In the genomic region with DNA sequence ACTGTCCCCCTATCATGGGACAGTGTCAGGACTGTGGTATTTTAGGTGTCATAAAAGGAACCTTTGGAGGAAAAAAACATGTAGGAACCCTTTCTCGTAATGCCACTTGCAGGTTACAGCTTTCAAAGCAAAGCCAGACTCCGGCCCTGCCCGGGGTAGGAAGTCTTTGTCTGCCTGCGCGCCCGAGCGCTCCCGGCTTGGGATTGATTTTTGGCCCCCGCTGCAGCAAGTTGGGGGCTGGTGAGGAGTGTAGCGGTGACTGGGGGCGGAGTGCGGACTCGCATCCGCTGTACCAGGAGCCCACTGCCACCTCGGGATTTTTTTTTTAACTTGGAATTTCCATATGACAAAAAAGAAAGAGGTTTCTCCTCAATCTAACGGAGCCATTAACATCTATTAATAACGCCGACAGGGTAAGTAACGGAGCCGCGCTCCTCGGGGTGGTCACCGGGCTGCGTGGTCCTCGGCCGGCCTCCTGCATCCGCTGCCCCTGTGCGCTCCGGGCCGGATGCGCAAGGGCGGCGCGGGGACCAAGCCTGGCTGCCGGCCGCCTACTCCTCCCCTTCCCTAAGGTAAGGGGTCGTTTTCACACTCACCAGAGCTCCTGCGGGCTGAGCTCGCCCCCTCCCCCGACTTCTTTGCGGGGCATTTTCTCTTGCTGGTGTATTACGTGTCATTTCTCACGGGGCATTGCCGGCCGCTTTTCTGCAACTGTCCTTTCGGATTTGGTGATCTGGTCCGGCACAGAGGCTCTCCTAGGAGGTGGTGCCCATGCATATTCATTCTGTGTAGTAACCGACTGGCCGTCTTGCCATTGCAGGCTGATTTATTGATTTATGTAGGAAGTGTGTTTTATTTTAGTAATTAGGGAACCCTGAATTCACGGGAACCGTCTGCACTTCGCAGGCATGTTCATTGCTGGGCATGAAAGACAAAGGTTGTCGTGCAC, we compare ENCODE assay signal across 11 cellular contexts.
A peak's percentile ranks its signal among the peaks of the same experiment; 100 is the strongest.
DNase-seq lines count a peak whose midpoint lies in the region; TF ChIP-seq lines count a peak whose summit lies in the region.
"Had no signal": no experiment of that assay in that cellular context is flagged by ENCODE, and none has a peak within 500 bp of the region (broad histone marks: within the 10 kb centered on the region; RNA-seq: fewer than 3 reads in every experiment).

No MANE protein-coding gene starts in this region.

- TF ChIP-seq CTCF in fibroblast of mammary gland (conservative IDR thresholded peaks at IDR 0.05; ENCODE audit: control insufficient read depth, insufficient read depth, low read depth, low read length) (no peak), osteocyte (IDR thresholded peaks at IDR 0.05) (no peak)

- H3K4me1 ChIP-seq in NT2/D1 (ENCODE audit: insufficient read depth, insufficient read length): peaks cover 2% of the 10 kb centered on the region
- H3K4me1 ChIP-seq: SJSA1 had no signal

- POLR2A ChIA-PET in activated CD4-positive, alpha-beta T cell treated with anti-CD3 and anti-CD28 coated beads, Interleukin-2, amount 10 ng/mL, durations not matched to agents 7 days and 5 days (lab: Charles Lee): no interaction called here

- CTCF ChIA-PET in activated CD4-positive, alpha-beta T cell treated with anti-CD3 and anti-CD28 coated beads, Interleukin-2, amount 10 ng/mL, durations not matched to agents 7 days and 5 days (lab: Charles Lee): interaction anchor here (0.6 to 1.1 kb wide), 2 partner anchors 32 to 65 kb away, joined by 3 to 5 read pairs; no protein-coding TSS in a partner anchor

- H3K9me3 ChIP-seq in NT2/D1 (ENCODE audit: insufficient read depth, low read length) (no peaks in the 10 kb centered on the region), MG63 (no peaks in the 10 kb centered on the region)
- H3K9me3 ChIP-seq: SJSA1 had no signal

- H3K27ac Mint-ChIP-seq in osteocyte (ENCODE audit: unreplicated experiment): peak overlapping the region; percentile 43
- H3K27ac Mint-ChIP-seq in activated CD4-positive, alpha-beta T cell treated with anti-CD3 and anti-CD28 coated beads, Interleukin-2, amount 10 ng/mL, durations not matched to agents 7 days and 5 days: no peak overlapping the region
- H3K27ac Mint-ChIP-seq: stimulated activated effector memory CD8-positive, alpha-beta T cell treated with anti-CD3 and anti-CD28 coated beads, Interleukin-12 subunit alpha, Interleukin-12 subunit beta, amount 100 ng/mL, for 72 hours had no signal

- peaks cover 15% of the 10 kb centered on the region for H3K4me1 Mint-ChIP-seq in osteocyte (ENCODE audit: unreplicated experiment)
- H3K4me1 Mint-ChIP-seq in activated CD4-positive, alpha-beta T cell treated with anti-CD3 and anti-CD28 coated beads, Interleukin-2, amount 10 ng/mL, durations not matched to agents 7 days and 5 days: peaks cover 13% of the 10 kb centered on the region
- H3K4me1 Mint-ChIP-seq: stimulated activated effector memory CD8-positive, alpha-beta T cell treated with anti-CD3 and anti-CD28 coated beads, Interleukin-12 subunit alpha, Interleukin-12 subunit beta, amount 100 ng/mL, for 72 hours had no signal

- H3K4me3 Mint-ChIP-seq in osteocyte (ENCODE audit: unreplicated experiment): peak overlapping the region; percentile 77
- H3K4me3 Mint-ChIP-seq in activated CD4-positive, alpha-beta T cell treated with anti-CD3 and anti-CD28 coated beads, Interleukin-2, amount 10 ng/mL, durations not matched to agents 7 days and 5 days: no peak overlapping the region
- H3K4me3 Mint-ChIP-seq: stimulated activated effector memory CD8-positive, alpha-beta T cell treated with anti-CD3 and anti-CD28 coated beads, Interleukin-12 subunit alpha, Interleukin-12 subunit beta, amount 100 ng/mL, for 72 hours had no signal

- H3K27me3 Mint-ChIP-seq in osteocyte (ENCODE audit: unreplicated experiment): peaks cover 6% of the 10 kb centered on the region
- H3K27me3 Mint-ChIP-seq in activated CD4-positive, alpha-beta T cell treated with anti-CD3 and anti-CD28 coated beads, Interleukin-2, amount 10 ng/mL, durations not matched to agents 7 days and 5 days: peaks cover 76% of the 10 kb centered on the region

- H3K36me3 ChIP-seq in NT2/D1 (ENCODE audit: insufficient read depth, insufficient read length, low read length) (peaks cover 6% of the 10 kb centered on the region), MG63 (no peaks in the 10 kb centered on the region)
- H3K36me3 ChIP-seq: SJSA1 had no signal

- no peaks in the 10 kb centered on the region for H3K9me3 Mint-ChIP-seq in osteocyte (ENCODE audit: unreplicated experiment)
- no peaks in the 10 kb centered on the region for H3K9me3 Mint-ChIP-seq in activated CD4-positive, alpha-beta T cell treated with anti-CD3 and anti-CD28 coated beads, Interleukin-2, amount 10 ng/mL, durations not matched to agents 7 days and 5 days
- H3K9me3 Mint-ChIP-seq: stimulated activated effector memory CD8-positive, alpha-beta T cell treated with anti-CD3 and anti-CD28 coated beads, Interleukin-12 subunit alpha, Interleukin-12 subunit beta, amount 100 ng/mL, for 72 hours had no signal

- H3K4me3 ChIP-seq in NT2/D1 (ENCODE audit: insufficient read length, low read depth) (peak overlapping the region; percentile 38), fibroblast of mammary gland (ENCODE audit: control insufficient read depth, low read depth, low read length) (peak overlapping the region; percentile 43), MG63 (no peak overlapping the region)
- H3K4me3 ChIP-seq: SJSA1 had no signal

- H3K27me3 ChIP-seq in NT2/D1 (ENCODE audit: insufficient read depth, insufficient read length) (peaks cover 33% of the 10 kb centered on the region), MG63 (peaks cover 3% of the 10 kb centered on the region; the same call in 1 of the 2 replicates)

- peaks cover 9% of the 10 kb centered on the region for H3K36me3 Mint-ChIP-seq in osteocyte (ENCODE audit: unreplicated experiment)
- no peaks in the 10 kb centered on the region for H3K36me3 Mint-ChIP-seq in activated CD4-positive, alpha-beta T cell treated with anti-CD3 and anti-CD28 coated beads, Interleukin-2, amount 10 ng/mL, durations not matched to agents 7 days and 5 days (ENCODE audit: low read depth)
- H3K36me3 Mint-ChIP-seq: stimulated activated effector memory CD8-positive, alpha-beta T cell treated with anti-CD3 and anti-CD28 coated beads, Interleukin-12 subunit alpha, Interleukin-12 subunit beta, amount 100 ng/mL, for 72 hours had no signal

- DNase-seq in EH (ENCODE audit: low read depth) (peak; percentile 11), NT2/D1 (ENCODE audit: low read depth, low spot score) (no peak), fibroblast of mammary gland (ENCODE audit: low read depth) (peak; percentile 13), osteocyte (ENCODE audit: extremely low spot score, unreplicated experiment) (no peak), SKM-1 (lab: John Stamatoyannopoulos, UW; ENCODE audit: unreplicated experiment) (no peak), MG63 (no peak)
- DNase-seq in activated CD4-positive, alpha-beta T cell treated with anti-CD3 and anti-CD28 coated beads, Interleukin-2, amount 10 ng/mL, durations not matched to agents 7 days and 5 days: no peak
- DNase-seq in stimulated activated naive CD4-positive, alpha-beta T cell (lab: John Stamatoyannopoulos, UW): no peak
- DNase-seq: NCI-H1417 had no signal

- H3K9ac ChIP-seq in NT2/D1 (ENCODE audit: insufficient read length, low read depth): peak overlapping the region; percentile 57

Comparison
In these comparisons a context has a peak if more than half of its experiments do, and no peak if none do; other contexts are left out.
1. DNase-seq: peak in EH (single experiment) and fibroblast of mammary gland (single experiment); none in NT2/D1 (single experiment), osteocyte (single experiment), SKM-1 (single experiment), MG63 (single experiment), activated CD4-positive, alpha-beta T cell treated with anti-CD3 and anti-CD28 coated beads, Interleukin-2, amount 10 ng/mL, durations not matched to agents 7 days and 5 days (single experiment) and stimulated activated naive CD4-positive, alpha-beta T cell (0 of 6).